Comparison of ENCODE assay signal across 8 cellular contexts in genomic region chr3:52897130-52898109, GRCh38. TPM values are rescaled to one million over a fixed set of nuclear protein-coding genes. Genes with fewer than 3 reads are reported as not detected.
DNase-seq lines count a peak whose midpoint lies in the region; ATAC-seq and TF ChIP-seq lines count a peak whose summit lies in the region.

Gene STIMATE (minus strand): TSS chr3:52897548. CDS start chr3:52897450, 98 bp downstream.

- peaks cover 36% of the 10 kb centered on the region for H3K4me1 Mint-ChIP-seq in chondrocyte (ENCODE audit: low read depth)

- H3K27ac Mint-ChIP-seq in chondrocyte (ENCODE audit: unreplicated experiment) = peak within 1 kb of the TSS; percentile 78

- peak within 1 kb of the TSS; percentile 99 for H3K4me3 Mint-ChIP-seq in chondrocyte (ENCODE audit: unreplicated experiment)

- TF ChIP-seq CTCF in AG09319 (IDR thresholded peaks at IDR 0.05; ENCODE audit: low read depth, low read length) (no peak), chondrocyte (IDR thresholded peaks at IDR 0.05) (peak; percentile 28), kidney epithelial cell (IDR thresholded peaks at IDR 0.05; ENCODE audit: insufficient read depth, low read length, poor library complexity, severe bottlenecking) (no peak)

- H3K9me3 Mint-ChIP-seq in chondrocyte (ENCODE audit: low read depth) = no peaks in the 10 kb centered on the region

- ATAC-seq in GM19023 (IDR thresholded peaks at IDR 0.05; ENCODE audit: unreplicated experiment) (peak; percentile 83), HG03175 (IDR thresholded peaks at IDR 0.05; ENCODE audit: unreplicated experiment) (peak; percentile 93)

- no peaks in the 10 kb centered on the region for H3K27me3 ChIP-seq in kidney epithelial cell (ENCODE audit: control insufficient read depth, insufficient read depth, low read length)

- DNase-seq in AG09319 (ENCODE audit: extremely low read depth, low read depth) (peak; percentile 48), NCI-H446 treated with DMSO at 0.1 percent for 48 hours (lab: John Stamatoyannopoulos, UW) (peak; percentile 29), chondrocyte (ENCODE audit: low spot score) (no peak), kidney epithelial cell (ENCODE audit: low read depth) (peak; percentile 19)
- peak; percentile 79 to 81 for DNase-seq in activated CD4-positive, alpha-beta T cell treated with anti-CD3 and anti-CD28 coated beads for 24 hours (ENCODE audit: low read depth in 2 of 2)
- peak; percentile 69 to 80 for DNase-seq in stimulated activated CD4-positive, alpha-beta T cell treated with anti-CD3 and anti-CD28 coated beads, Interleukin-15, amount 100 ng/mL, for 48 hours (ENCODE audit: low read depth in 2 of 2)

- H3K4me3 ChIP-seq in kidney epithelial cell (ENCODE audit: low read depth, low read length) = peak within 1 kb of the TSS; percentile 72

- H3K36me3 ChIP-seq in kidney epithelial cell (ENCODE audit: control insufficient read depth, insufficient read depth, low read length) = no peaks in the 10 kb centered on the region

- no peaks in the 10 kb centered on the region for H3K36me3 Mint-ChIP-seq in chondrocyte (ENCODE audit: low read depth)

- no peaks in the 10 kb centered on the region for H3K27me3 Mint-ChIP-seq in chondrocyte (ENCODE audit: low read depth)

RNA-seq across cellular contexts. Expression of gene STIMATE, which starts in this region (rescaled TPM):
- total RNA-seq in chondrocyte (18.7 to 19.0 TPM (median 18.9 TPM) in 3 replicates), kidney epithelial cell (14.4 and 15.2 TPM in 2 replicates)
